In the genomic region with DNA sequence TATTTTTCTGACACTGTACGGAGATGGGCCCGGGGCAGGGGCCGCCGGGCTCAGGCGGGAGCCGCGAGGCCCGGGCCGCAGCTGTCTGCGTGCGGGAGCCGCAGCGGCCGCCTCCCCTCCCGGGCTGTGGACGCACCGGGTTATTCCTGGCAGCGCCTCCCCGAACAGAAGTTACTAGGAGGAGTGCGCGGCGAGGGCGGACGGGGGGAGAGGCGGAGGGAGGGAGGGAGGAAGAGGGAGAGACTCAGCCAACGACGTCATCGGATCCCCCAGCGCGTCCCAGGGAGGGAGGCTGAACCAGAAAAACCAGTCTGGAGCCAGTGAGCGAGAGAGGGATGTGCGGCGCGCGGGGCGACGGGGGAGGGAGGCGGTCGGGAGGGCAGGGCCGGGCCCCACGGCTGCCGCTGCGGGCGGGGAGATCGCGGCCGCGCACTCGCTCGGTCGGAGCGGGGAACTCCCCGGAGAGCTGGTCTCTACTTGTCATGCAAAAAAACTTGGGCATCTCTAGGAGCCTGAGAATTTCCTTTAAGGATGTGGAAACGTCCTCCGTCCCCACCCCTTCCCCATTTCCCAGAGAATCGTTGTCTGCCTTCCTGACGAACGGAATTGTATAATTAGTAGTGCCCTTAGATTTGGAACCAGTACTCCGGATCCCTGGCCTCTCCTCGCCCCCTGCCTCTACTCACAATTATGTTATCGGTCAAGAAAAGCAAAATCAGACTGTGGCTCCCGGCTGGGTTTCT, we compare ENCODE assay signal across 1 cellular context.
TF ChIP-seq lines count a peak whose summit lies in the region.

No MANE protein-coding gene starts in this region.

TF ChIP-seq in HCT116, 20 proteins besides CTCF, POLR2A, EP300 and RAD21 (continued from another document):
- TF ChIP-seq, protein P1, sequence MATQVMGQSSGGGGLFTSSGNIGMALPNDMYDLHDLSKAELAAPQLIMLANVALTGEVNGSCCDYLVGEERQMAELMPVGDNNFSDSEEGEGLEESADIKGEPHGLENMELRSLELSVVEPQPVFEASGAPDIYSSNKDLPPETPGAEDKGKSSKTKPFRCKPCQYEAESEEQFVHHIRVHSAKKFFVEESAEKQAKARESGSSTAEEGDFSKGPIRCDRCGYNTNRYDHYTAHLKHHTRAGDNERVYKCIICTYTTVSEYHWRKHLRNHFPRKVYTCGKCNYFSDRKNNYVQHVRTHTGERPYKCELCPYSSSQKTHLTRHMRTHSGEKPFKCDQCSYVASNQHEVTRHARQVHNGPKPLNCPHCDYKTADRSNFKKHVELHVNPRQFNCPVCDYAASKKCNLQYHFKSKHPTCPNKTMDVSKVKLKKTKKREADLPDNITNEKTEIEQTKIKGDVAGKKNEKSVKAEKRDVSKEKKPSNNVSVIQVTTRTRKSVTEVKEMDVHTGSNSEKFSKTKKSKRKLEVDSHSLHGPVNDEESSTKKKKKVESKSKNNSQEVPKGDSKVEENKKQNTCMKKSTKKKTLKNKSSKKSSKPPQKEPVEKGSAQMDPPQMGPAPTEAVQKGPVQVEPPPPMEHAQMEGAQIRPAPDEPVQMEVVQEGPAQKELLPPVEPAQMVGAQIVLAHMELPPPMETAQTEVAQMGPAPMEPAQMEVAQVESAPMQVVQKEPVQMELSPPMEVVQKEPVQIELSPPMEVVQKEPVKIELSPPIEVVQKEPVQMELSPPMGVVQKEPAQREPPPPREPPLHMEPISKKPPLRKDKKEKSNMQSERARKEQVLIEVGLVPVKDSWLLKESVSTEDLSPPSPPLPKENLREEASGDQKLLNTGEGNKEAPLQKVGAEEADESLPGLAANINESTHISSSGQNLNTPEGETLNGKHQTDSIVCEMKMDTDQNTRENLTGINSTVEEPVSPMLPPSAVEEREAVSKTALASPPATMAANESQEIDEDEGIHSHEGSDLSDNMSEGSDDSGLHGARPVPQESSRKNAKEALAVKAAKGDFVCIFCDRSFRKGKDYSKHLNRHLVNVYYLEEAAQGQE (IDR thresholded peaks at IDR 0.05; ENCODE audit: low read depth), result no peak
- TF ChIP-seq EZH2phosphoT487 (IDR thresholded peaks at IDR 0.05; ENCODE audit: borderline replicate concordance) (no peak), SRF (IDR thresholded peaks at IDR 0.05; ENCODE audit: low read depth) (no peak), FOSL1 (IDR thresholded peaks at IDR 0.05; ENCODE audit: low read depth) (no peak), SP1 (IDR thresholded peaks at IDR 0.05; ENCODE audit: low read depth) (peak; percentile 94), CBX3 (IDR thresholded peaks at IDR 0.05; ENCODE audit: low read depth) (peak; percentile 82; the same call in 1 of the 2 replicates), CEBPB (IDR thresholded peaks at IDR 0.05; ENCODE audit: low read depth) (no peak)
- TF ChIP-seq, protein P2, sequence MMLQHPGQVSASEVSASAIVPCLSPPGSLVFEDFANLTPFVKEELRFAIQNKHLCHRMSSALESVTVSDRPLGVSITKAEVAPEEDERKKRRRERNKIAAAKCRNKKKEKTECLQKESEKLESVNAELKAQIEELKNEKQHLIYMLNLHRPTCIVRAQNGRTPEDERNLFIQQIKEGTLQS (IDR thresholded peaks at IDR 0.05), result no peak
